21 cellular contexts compared by ENCODE assay signal in genomic region chr1:241744591-241744990, GRCh38.
DNase-seq lines count a peak whose midpoint lies in the region.
"Had no signal": no experiment of that assay in that cellular context is flagged by ENCODE, and none has a peak within 500 bp of the region (broad histone marks: within the 10 kb centered on the region; RNA-seq: fewer than 3 reads in every experiment).

No MANE protein-coding gene starts in this region.

- peaks cover 62% of the 10 kb centered on the region for H3K4me1 ChIP-seq in Karpas-422 (ENCODE audit: low read length)
- H3K4me1 ChIP-seq: BE2C, BLaER1 had no signal

- DNase-seq in Karpas-422 (peak; percentile 81), inferior parietal cortex (ENCODE audit: extremely low spot score) (peak; percentile 42), superior temporal gyrus (ENCODE audit: extremely low spot score) (peak; percentile 60), A172 (ENCODE audit: low spot score) (no peak), kidney tubule cell (ENCODE audit: low spot score) (no peak)
- DNase-seq: ACHN; BE2C; C1 segment of cervical spinal cord; CD4-positive, alpha-beta memory T cell; CD4-positive, CD25-positive, alpha-beta regulatory T cell; CD8-positive, alpha-beta memory T cell; COR-L47; DMS 273 treated with DMSO at 0.1 percent for 48 hours; DMS153; DMS79; DND-41; EL; GDM1 had no signal

- H3K9ac ChIP-seq in Karpas-422 (ENCODE audit: low read length), result no peak overlapping the region
- H3K9ac ChIP-seq: BLaER1 had no signal

- H2AFZ ChIP-seq in Karpas-422 (ENCODE audit: low read length), result no peak overlapping the region

- peak overlapping the region; percentile 79 for H3K4me2 ChIP-seq in Karpas-422 (ENCODE audit: low read depth, low read length, poor library complexity, severe bottlenecking)
- H3K4me2 ChIP-seq: BLaER1 had no signal

- no peaks in the 10 kb centered on the region for H3K9me2 ChIP-seq in Karpas-422 (replicated peaks; ENCODE audit: insufficient read depth, low read length)

- no peaks in the 10 kb centered on the region for H3K27me3 ChIP-seq in Karpas-422 (ENCODE audit: low read length)
- H3K27me3 ChIP-seq: BLaER1 had no signal

- no peaks in the 10 kb centered on the region for H3K9me3 ChIP-seq in Karpas-422 (ENCODE audit: low read length)
- H3K9me3 ChIP-seq: BE2C, BLaER1 had no signal

- no peaks in the 10 kb centered on the region for H3K79me2 ChIP-seq in Karpas-422 (ENCODE audit: low read length)

- no peaks in the 10 kb centered on the region for H4K20me1 ChIP-seq in Karpas-422 (ENCODE audit: insufficient read depth, low read depth, low read length)
- H4K20me1 ChIP-seq: BLaER1 had no signal

- peak overlapping the region; percentile 43 for H3K4me3 ChIP-seq in Karpas-422 (ENCODE audit: low read length)
- H3K4me3 ChIP-seq: BLaER1, GM12878 had no signal

- no peak overlapping the region for H3K27ac ChIP-seq in Karpas-422 (ENCODE audit: low read length)
- H3K27ac ChIP-seq: 22Rv1, BLaER1 had no signal

- no peaks in the 10 kb centered on the region for H3K36me3 ChIP-seq in Karpas-422 (ENCODE audit: insufficient read depth, low read length)
- H3K36me3 ChIP-seq: BE2C, BLaER1 had no signal

Comparison
In these comparisons a context has a peak if more than half of its experiments do, and no peak if none do; other contexts are left out.
1. DNase-seq: peak in Karpas-422 (single experiment), inferior parietal cortex (single experiment) and superior temporal gyrus (single experiment); none in A172 (single experiment) and kidney tubule cell (single experiment).